Comparison of ENCODE assay signal across 11 cellular contexts in genomic region chr3:77059354-77059753, GRCh38.
"Had no signal": no experiment of that assay in that cellular context is flagged by ENCODE, and none has a peak within 500 bp of the region (broad histone marks: within the 10 kb centered on the region; RNA-seq: fewer than 3 reads in every experiment).

No MANE protein-coding gene starts in this region.

- FAIRE-seq: H1, H54 had no signal

- H3K4me3 ChIP-seq: GM23248, GM23338, HAP-1 had no signal

- H3K27ac ChIP-seq: GM23248 had no signal

- H3K4me2 ChIP-seq: GM23338 had no signal

- H3K4me1 Mint-ChIP-seq: GM23338, H9 had no signal

- H3K9ac ChIP-seq: GM23248 had no signal

- H2AFZ ChIP-seq: GM23248, GM23338 had no signal

- H3K36me3 ChIP-seq: HAP-1 had no signal

- H3K4me3 Mint-ChIP-seq: GM23338, H9, HFFc6 had no signal

- ATAC-seq: GM23338, HCT116 had no signal

- H3K27ac Mint-ChIP-seq: GM23338, HFFc6 had no signal

- DNase-seq: GM23248, GOT3, H7, H9, HCEC 1CT, HFFc6 had no signal
